ENCODE assay signal across 16 cellular contexts in the genomic region with DNA sequence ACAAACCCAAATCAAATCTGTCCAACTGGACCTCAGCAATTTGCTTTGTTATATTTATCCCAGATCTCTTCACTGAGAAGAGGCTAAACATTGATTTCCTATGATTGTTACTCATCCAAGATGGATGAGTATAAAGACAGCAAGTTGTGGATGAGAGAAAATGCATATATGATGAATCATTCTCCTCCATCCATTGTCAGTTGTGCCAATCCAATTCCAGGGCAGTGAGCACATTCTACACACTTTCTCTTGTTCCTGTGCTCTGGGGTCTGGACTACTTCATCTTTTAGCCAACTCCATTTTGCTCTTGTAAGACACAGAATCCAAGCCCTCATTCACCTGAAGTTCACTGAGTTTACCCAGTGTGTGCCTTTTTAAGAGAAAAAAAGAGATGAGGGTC.
DNase-seq lines count a peak whose midpoint lies in the region; TF ChIP-seq lines count a peak whose summit lies in the region.
"Had no signal": no experiment of that assay in that cellular context is flagged by ENCODE, and none has a peak within 500 bp of the region (broad histone marks: within the 10 kb centered on the region; RNA-seq: fewer than 3 reads in every experiment).

No MANE protein-coding gene starts in this region.

- intact Hi-C loops in colonic mucosa (cut with DNase I) (no loop called here), left ventricle myocardium inferior (cut with micrococcal nuclease) (no loop called here)

- in situ Hi-C loops in GM13976 (cut with MboI; ENCODE audit: low sequenced_read_pairs, unreplicated experiment), result no loop called here

- no peak for TF ChIP-seq CTCF in GM13976 (IDR thresholded peaks at IDR 0.05; ENCODE audit: borderline replicate concordance, control extremely low read depth, extremely low read depth, insufficient read depth, missing control alignments)
- no peak for TF ChIP-seq CTCF in colonic mucosa (IDR thresholded peaks at IDR 0.05)
- no peak for TF ChIP-seq CTCF in left ventricle myocardium inferior (IDR thresholded peaks at IDR 0.05; ENCODE audit: borderline replicate concordance)

- H3K36me3 ChIP-seq in colonic mucosa, result no peaks in the 10 kb centered on the region
- H3K36me3 ChIP-seq in left ventricle myocardium inferior, result peaks cover 8% of the 10 kb centered on the region
- H3K36me3 ChIP-seq: ovary had no signal

- H3K4me3 ChIP-seq in colonic mucosa, result no peak overlapping the region
- H3K4me3 ChIP-seq in left ventricle myocardium inferior, result no peak overlapping the region
- H3K4me3 ChIP-seq: ovary, spleen had no signal

- H3K27me3 ChIP-seq in colonic mucosa (no peaks in the 10 kb centered on the region), left ventricle myocardium inferior (ENCODE audit: low read depth) (no peaks in the 10 kb centered on the region)
- H3K27me3 ChIP-seq: ovary, spleen had no signal

- H3K4me1 ChIP-seq in colonic mucosa, result no peaks in the 10 kb centered on the region
- H3K4me1 ChIP-seq in left ventricle myocardium inferior, result no peaks in the 10 kb centered on the region
- H3K4me1 ChIP-seq: spleen had no signal

- no peak overlapping the region for H3K9ac ChIP-seq in colonic mucosa (ENCODE audit: low read depth in 2 of 2, low read length in 2 of 2)

- peak; percentile 91 for DNase-seq in ELR (ENCODE audit: low read depth)
- DNase-seq in RPMI7951 (ENCODE audit: low read depth), result peak; percentile 70
- DNase-seq in dermis blood vessel endothelial cell, result peak; percentile 53
- peak; percentile 15 to 72 for DNase-seq in lung microvascular endothelial cell (ENCODE audit: low read depth in 2 of 2)
- DNase-seq in cortex of kidney (lab: John Stamatoyannopoulos, UW), result no peak
- no peak for DNase-seq in GM13976 (ENCODE audit: low spot score)
- no peak for DNase-seq in colonic mucosa
- DNase-seq in left ventricle myocardium inferior, result no peak
- DNase-seq: anterior cingulate cortex; effector memory CD8-positive, alpha-beta T cell; Kasumi-1; left cardiac atrium; NCI-H446; ovary; spleen had no signal

- no peak overlapping the region for H3K27ac ChIP-seq in colonic mucosa
- no peak overlapping the region for H3K27ac ChIP-seq in left ventricle myocardium inferior (replicated peaks)
- H3K27ac ChIP-seq: ovary, spleen, VCaP had no signal

- H3K9me3 ChIP-seq in colonic mucosa (no peaks in the 10 kb centered on the region), left ventricle myocardium inferior (replicated peaks) (peaks cover 11% of the 10 kb centered on the region)
- H3K9me3 ChIP-seq: ovary had no signal

Comparison
In these comparisons a context has a peak if more than half of its experiments do, and no peak if none do; other contexts are left out.
1. DNase-seq: peak in ELR (single experiment), RPMI7951 (single experiment), dermis blood vessel endothelial cell (single experiment) and lung microvascular endothelial cell (2 of 2); none in cortex of kidney (single experiment), GM13976 (single experiment), colonic mucosa (single experiment) and left ventricle myocardium inferior (single experiment).